In genomic region chr4:122122083-122122482, GRCh38 we compare ENCODE assay signal across 34 cellular contexts.
"Had no signal": no experiment of that assay in that cellular context is flagged by ENCODE, and none has a peak within 500 bp of the region (broad histone marks: within the 10 kb centered on the region; RNA-seq: fewer than 3 reads in every experiment).

No MANE protein-coding gene starts in this region.

- H3K27ac ChIP-seq: KMS-11 had no signal

- H3K27me3 ChIP-seq: MG63 had no signal

- DNase-seq: Karpas-422, Kasumi-1, MG63, MM.1S, MV-4-11, NCI-H1048, NCI-H1092, NCI-H1092 treated with DMSO at 0.1 percent for 48 hours, NCI-H1105, NCI-H1105 treated with DMSO at 0.1 percent for 48 hours, NCI-H1417, NCI-H1417 treated with DMSO at 0.1 percent for 48 hours, NCI-H1436, NCI-H1436 treated with DMSO at 0.1 percent for 48 hours, NCI-H146, NCI-H1694, NCI-H1694 treated with DMSO at 0.1 percent for 48 hours, NCI-H187, NCI-H187 treated with DMSO at 0.1 percent for 48 hours, NCI-H1930, NCI-H2029, NCI-H2029 treated with DMSO at 0.1 percent for 48 hours, NCI-H2081, NCI-H2081 treated with DMSO at 0.1 percent for 48 hours, NCI-H2107, NCI-H2171, NCI-H2171 treated with DMSO at 0.1 percent for 48 hours, NCI-H2227 treated with DMSO at 0.1 percent for 48 hours, NCI-H226, NCI-H345, NCI-H446, NCI-H446 treated with DMSO at 0.1 percent for 48 hours, NCI-H510A had no signal

- H3K4me3 ChIP-seq: MG63 had no signal

- H3K9ac ChIP-seq: KMS-11 had no signal

- H3K4me2 ChIP-seq: KMS-11 had no signal

- H3K9me3 ChIP-seq: MG63 had no signal

- H3K36me3 ChIP-seq: MG63 had no signal
